8 cellular contexts compared by ENCODE assay signal in the genomic region with DNA sequence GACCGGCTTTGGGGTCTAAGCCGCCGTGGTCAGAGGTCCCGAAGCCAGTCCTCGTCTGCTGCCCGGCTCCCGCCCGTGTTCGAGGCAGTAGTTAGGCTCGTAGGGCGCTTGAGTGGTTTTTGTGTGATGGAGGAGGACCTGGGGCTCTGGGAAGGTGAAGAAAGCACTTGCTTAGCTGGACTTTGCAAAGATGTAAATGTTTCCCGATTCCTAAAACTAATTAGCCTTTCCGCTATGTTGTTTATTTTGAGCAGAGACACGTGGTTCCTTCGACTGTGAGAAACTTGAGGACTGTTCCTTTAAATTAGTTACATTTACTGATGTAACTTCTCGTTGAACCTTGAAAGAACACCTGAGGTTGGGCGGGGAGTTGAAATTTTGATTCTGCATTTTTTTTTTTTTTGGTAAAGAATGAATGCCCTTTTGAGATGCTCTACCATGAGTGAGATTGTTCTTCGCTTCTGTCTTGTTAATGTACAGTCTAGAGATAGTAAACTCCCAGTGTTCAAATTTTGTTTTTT. TPM values are rescaled to one million over a fixed set of nuclear protein-coding genes. Genes with fewer than 3 reads are reported as not detected.
DNase-seq lines count a peak whose midpoint lies in the region; ATAC-seq and TF ChIP-seq lines count a peak whose summit lies in the region.

No MANE protein-coding gene starts in this region.

- H2AFZ ChIP-seq in smooth muscle cell (ENCODE audit: low read depth), result peak overlapping the region; percentile 99

- H3K4me1 Mint-ChIP-seq in activated naive CD8-positive, alpha-beta T cell treated with anti-CD3 and anti-CD28 coated beads, Interleukin-2, amount 50 U/mL, for 24 hours, result peaks cover 66% of the 10 kb centered on the region

- H3F3A ChIP-seq in DOHH2 (ENCODE audit: control insufficient read depth, insufficient read depth), result peaks cover 5% of the 10 kb centered on the region; the same call in 1 of the 2 replicates
- H3F3A ChIP-seq in smooth muscle cell (ENCODE audit: low read depth), result no peaks in the 10 kb centered on the region

- no peaks in the 10 kb centered on the region for H3K27me3 Mint-ChIP-seq in activated naive CD8-positive, alpha-beta T cell treated with anti-CD3 and anti-CD28 coated beads, Interleukin-2, amount 50 U/mL, for 24 hours

- H3K4me1 ChIP-seq in DOHH2 (ENCODE audit: control insufficient read depth, low read length), result peaks cover 34% of the 10 kb centered on the region
- no peaks in the 10 kb centered on the region for H3K4me1 ChIP-seq in iPS DF 6.9 (ENCODE audit: control insufficient read depth, insufficient read depth, low read length)
- peaks cover 24% of the 10 kb centered on the region for H3K4me1 ChIP-seq in smooth muscle cell (ENCODE audit: low read depth)

- H3K9me3 Mint-ChIP-seq in activated naive CD8-positive, alpha-beta T cell treated with anti-CD3 and anti-CD28 coated beads, Interleukin-2, amount 50 U/mL, for 24 hours, result peaks cover 4% of the 10 kb centered on the region

- DNase-seq in M059J (ENCODE audit: low read depth) (peak; percentile 38), iPS DF 6.9 (ENCODE audit: low read depth, low spot score) (no peak), smooth muscle cell (lab: John Stamatoyannopoulos, UW; ENCODE audit: unreplicated experiment) (no peak)
- DNase-seq in activated naive CD8-positive, alpha-beta T cell treated with anti-CD3 and anti-CD28 coated beads, Interleukin-2, amount 50 U/mL, for 24 hours, result no peak

- H3K79me2 ChIP-seq in DOHH2 (ENCODE audit: control insufficient read depth, low read length) (peaks cover 58% of the 10 kb centered on the region), smooth muscle cell (ENCODE audit: low read depth) (peaks cover 55% of the 10 kb centered on the region)

- H3K9me3 ChIP-seq in DOHH2 (ENCODE audit: control insufficient read depth, insufficient read depth, low read length), result peaks cover 8% of the 10 kb centered on the region
- no peaks in the 10 kb centered on the region for H3K9me3 ChIP-seq in iPS DF 6.9 (ENCODE audit: control insufficient read depth, insufficient read depth, low read length)
- H3K9me3 ChIP-seq in smooth muscle cell (replicated peaks; ENCODE audit: low read depth), result no peaks in the 10 kb centered on the region

- H3K27ac ChIP-seq in DOHH2 (ENCODE audit: low read depth, low read length) (peak overlapping the region; percentile 72), iPS DF 6.9 (ENCODE audit: low read length) (no peak overlapping the region), smooth muscle cell (ENCODE audit: low read depth) (peak overlapping the region; percentile 84)

- H3K36me3 Mint-ChIP-seq in activated naive CD8-positive, alpha-beta T cell treated with anti-CD3 and anti-CD28 coated beads, Interleukin-2, amount 50 U/mL, for 24 hours (ENCODE audit: low read depth), result peaks cover 2% of the 10 kb centered on the region

- peak overlapping the region; percentile 93 for H3K9ac ChIP-seq in smooth muscle cell (ENCODE audit: low read depth)

- H3K27ac Mint-ChIP-seq in activated naive CD8-positive, alpha-beta T cell treated with anti-CD3 and anti-CD28 coated beads, Interleukin-2, amount 50 U/mL, for 24 hours, result peak overlapping the region; percentile 91

- H3K9me2 ChIP-seq in DOHH2 (replicated peaks; ENCODE audit: control insufficient read depth, low read length), result no peaks in the 10 kb centered on the region

- TF ChIP-seq CTCF in DOHH2 (IDR thresholded peaks at IDR 0.05; ENCODE audit: low read depth, low read length, poor library complexity, severe bottlenecking) (no peak), smooth muscle cell (IDR thresholded peaks at IDR 0.05; ENCODE audit: borderline replicate concordance, insufficient read depth, poor library complexity, severe bottlenecking) (no peak)

- H3K27me3 ChIP-seq in DOHH2 (ENCODE audit: control insufficient read depth, low read length) (no peaks in the 10 kb centered on the region), iPS DF 6.9 (ENCODE audit: control insufficient read depth, insufficient read depth, low read length) (no peaks in the 10 kb centered on the region), smooth muscle cell (ENCODE audit: low read depth) (no peaks in the 10 kb centered on the region)

- H4K20me1 ChIP-seq in DOHH2 (ENCODE audit: control insufficient read depth, insufficient read depth, low read depth, low read length) (no peaks in the 10 kb centered on the region), smooth muscle cell (ENCODE audit: low read depth) (peaks cover 43% of the 10 kb centered on the region)

- H3K36me3 ChIP-seq in DOHH2 (ENCODE audit: control insufficient read depth, low read length) (no peaks in the 10 kb centered on the region; the same call in none of the 2 replicates), iPS DF 6.9 (ENCODE audit: control insufficient read depth, insufficient read depth, low read length) (no peaks in the 10 kb centered on the region), smooth muscle cell (ENCODE audit: low read depth) (no peaks in the 10 kb centered on the region)

- peak overlapping the region; percentile 78 for H3K4me3 Mint-ChIP-seq in activated naive CD8-positive, alpha-beta T cell treated with anti-CD3 and anti-CD28 coated beads, Interleukin-2, amount 50 U/mL, for 24 hours

- ATAC-seq in GM21528 (IDR thresholded peaks at IDR 0.05; ENCODE audit: low FRiP score, unreplicated experiment) (peak; percentile 17), HG03571 (IDR thresholded peaks at IDR 0.05; ENCODE audit: unreplicated experiment) (no peak), GM18520 (IDR thresholded peaks at IDR 0.05; ENCODE audit: unreplicated experiment) (no peak)
- ATAC-seq in activated naive CD8-positive, alpha-beta T cell treated with anti-CD3 and anti-CD28 coated beads, Interleukin-2, amount 50 U/mL, for 24 hours, result no peak

- peak overlapping the region; percentile 97 for H3K4me3 ChIP-seq in DOHH2 (ENCODE audit: low read length)
- H3K4me3 ChIP-seq in iPS DF 6.9 (ENCODE audit: low read length), result peak overlapping the region; percentile 43
- peak overlapping the region; percentile 79 for H3K4me3 ChIP-seq in smooth muscle cell

- no CpG with 5 or more reads among the region's 18 CpGs for WGBS in iPS DF 6.9 (ENCODE audit: insufficient coverage, insufficient read length)
- WGBS in smooth muscle cell (ENCODE audit: low lambda C conversion rate), result 2% methylated on average over 18 of the region's 18 CpGs

- peak overlapping the region; percentile 82 for H3K4me2 ChIP-seq in DOHH2 (ENCODE audit: low read length)
- H3K4me2 ChIP-seq in smooth muscle cell, result peak overlapping the region; percentile 92

RNA-seq across cellular contexts. Expression of gene MIA2, which starts 33.9 kb away (rescaled TPM):
- total RNA-seq in M059J (2014; rRNA removed; shearing (Covaris generic)), result 18.0 and 20.1 TPM in 2 replicates
- total RNA-seq in smooth muscle cell, result 18.6 and 28.4 TPM in 2 replicates
- 14.5 and 14.6 TPM in 2 replicates for polyA plus RNA-seq in smooth muscle cell

Comparison
In these comparisons a context has a peak if more than half of its experiments do, and no peak if none do; other contexts are left out.
1. H3K4me3 ChIP-seq: peak in every context shown above with its lines; median percentile 97 in DOHH2; 79 in smooth muscle cell; 43 in iPS DF 6.9.